ENCODE assay signal across 6 cellular contexts in genomic region chr14:105476937-105477658, GRCh38. TPM values are rescaled to one million over a fixed set of nuclear protein-coding genes. Genes with fewer than 3 reads are reported as not detected.
DNase-seq lines count a peak whose midpoint lies in the region; ATAC-seq and TF ChIP-seq lines count a peak whose summit lies in the region.

No MANE protein-coding gene starts in this region.

- H3K27ac ChIP-seq in brain microvascular endothelial cell, result no peak overlapping the region

- intact Hi-C loops in natural killer cell (cut with micrococcal nuclease), result no loop called here

- peak overlapping the region; percentile 68 for H3K4me3 Mint-ChIP-seq in natural killer cell

- DNase-seq in COLO829 (ENCODE audit: low spot score) (peak; percentile 19), brain microvascular endothelial cell (no peak), natural killer cell (no peak)
- DNase-seq in effector CD8-positive, alpha-beta T cell (lab: John Stamatoyannopoulos, UW), result no peak

- peaks cover 0 to 9% of the 10 kb centered on the region in 2 donors for H3K27me3 Mint-ChIP-seq in natural killer cell (ENCODE audit: low read depth in 2 of 2)

- ATAC-seq in natural killer cell (no peak), HG03045 (IDR thresholded peaks at IDR 0.05; ENCODE audit: unreplicated experiment) (no peak), GM21528 (IDR thresholded peaks at IDR 0.05; ENCODE audit: low FRiP score, unreplicated experiment) (no peak)

- no peaks in the 10 kb centered on the region for H3K36me3 Mint-ChIP-seq in natural killer cell

- peak overlapping the region; percentile 81 to 89 for H3K27ac Mint-ChIP-seq in natural killer cell

- peak overlapping the region; percentile 67 for H3K4me3 ChIP-seq in brain microvascular endothelial cell (ENCODE audit: low read depth, low read length)

- no peaks in the 10 kb centered on the region for H3K36me3 ChIP-seq in brain microvascular endothelial cell (replicated peaks)

- no peaks in the 10 kb centered on the region for H3K9me3 Mint-ChIP-seq in natural killer cell

- no peaks in the 10 kb centered on the region for H3K27me3 ChIP-seq in brain microvascular endothelial cell (replicated peaks)

- peaks cover 8 to 46% of the 10 kb centered on the region in 2 donors for H3K4me1 Mint-ChIP-seq in natural killer cell

- TF ChIP-seq CTCF in brain microvascular endothelial cell (IDR thresholded peaks at IDR 0.05; ENCODE audit: low read depth, low read length, missing control alignments) (no peak), natural killer cell (IDR thresholded peaks at IDR 0.05) (no peak)

- in situ Hi-C loops in brain microvascular endothelial cell (cut with HindIII; ENCODE audit: low pct_ligation_motif_present, low sequenced_read_pairs), result no loop called here

RNA-seq across cellular contexts. Expression of gene CRIP2, which starts 2.5 kb away (rescaled TPM):
- total RNA-seq in natural killer cell, result 1 to 10 TPM; 1.7 to 4.6 (median 2.0) TPM

RNA-seq across cellular contexts. Expression of gene CRIP1, which starts 9.6 kb away (rescaled TPM):
- total RNA-seq in natural killer cell, result 100 to 1,000 TPM; 276 to 334 (median 290) TPM

RNA-seq across cellular contexts. Expression of gene TEDC1, which starts 13.9 kb away (rescaled TPM):
- 100 to 1,000 TPM in 2 of 3 donors, 10 to 100 TPM in 1; 70.0 to 233 (median 112) TPM for total RNA-seq in natural killer cell

RNA-seq across cellular contexts. Expression of gene TMEM121, which starts 49.3 kb away (rescaled TPM):
- under 1 TPM in 2 of 3 donors, not detected in 1; 0.54 to 0.80 TPM for total RNA-seq in natural killer cell

RNA-seq across cellular contexts. Expression of gene MTA1, which starts 57.5 kb away (rescaled TPM):
- total RNA-seq in natural killer cell, result 100 to 1,000 TPM; 104 to 125 (median 112) TPM
